In the genomic region with DNA sequence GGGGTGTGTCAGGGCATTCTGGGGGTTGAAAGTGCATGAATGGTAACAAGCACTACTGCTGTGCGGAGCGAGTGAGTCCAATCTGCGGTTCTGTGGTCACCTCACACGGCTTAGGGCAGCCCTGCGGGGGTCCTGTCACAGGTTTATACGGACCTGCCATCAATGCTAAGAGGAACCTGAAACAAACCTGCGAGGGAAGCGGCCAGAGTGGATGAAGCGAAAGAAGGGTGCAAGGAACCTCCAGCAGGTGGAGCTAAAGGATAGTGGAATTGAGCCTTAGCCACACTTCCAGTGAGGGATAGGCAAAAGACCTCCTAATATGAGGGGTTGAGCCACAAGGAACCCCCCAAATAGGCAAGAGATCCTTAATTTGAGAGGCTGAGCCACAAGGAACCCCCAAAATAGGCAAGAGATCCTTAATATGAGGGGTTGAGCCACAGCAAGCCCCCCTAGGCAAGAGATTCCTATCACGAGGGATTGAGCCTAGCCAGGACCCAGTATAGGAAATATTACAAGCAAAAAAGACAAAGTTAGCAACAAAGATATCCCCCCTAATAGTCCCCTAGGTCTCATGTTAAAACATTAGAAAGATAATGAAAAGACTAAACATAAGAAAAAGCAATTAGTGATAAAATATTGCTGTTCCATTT, we compare ENCODE assay signal across 8 cellular contexts. TPM values are rescaled to one million over a fixed set of nuclear protein-coding genes. Genes with fewer than 3 reads are reported as not detected.
DNase-seq lines count a peak whose midpoint lies in the region; ATAC-seq and TF ChIP-seq lines count a peak whose summit lies in the region.

No MANE protein-coding gene starts in this region.

- no peak overlapping the region for H3K4me3 ChIP-seq in NB4 (ENCODE audit: low read depth, low read length)
- H3K4me3 ChIP-seq in right atrium auricular region: no peak overlapping the region
- no peak overlapping the region for H3K4me3 ChIP-seq in skeletal muscle satellite cell (ENCODE audit: low read length)

- H3K4me1 ChIP-seq in right atrium auricular region (no peaks in the 10 kb centered on the region), skeletal muscle satellite cell (ENCODE audit: control insufficient read depth, insufficient read depth, low read length) (no peaks in the 10 kb centered on the region)

- H3K27me3 ChIP-seq in right atrium auricular region (no peaks in the 10 kb centered on the region), skeletal muscle satellite cell (ENCODE audit: control insufficient read depth, insufficient read depth, low read length) (peaks cover 11% of the 10 kb centered on the region)

- no peak for TF ChIP-seq POLR2A in NB4 (IDR thresholded peaks at IDR 0.05; ENCODE audit: extremely low read depth, insufficient read length)

- no peaks in the 10 kb centered on the region for H3K9me3 ChIP-seq in right atrium auricular region
- H3K9me3 ChIP-seq in skeletal muscle satellite cell (replicated peaks; ENCODE audit: low read length): no peaks in the 10 kb centered on the region

- H3K36me3 ChIP-seq in right atrium auricular region: no peaks in the 10 kb centered on the region
- no peaks in the 10 kb centered on the region for H3K36me3 ChIP-seq in skeletal muscle satellite cell (ENCODE audit: insufficient read depth, low read length)

- ATAC-seq in GM18502 (IDR thresholded peaks at IDR 0.05; ENCODE audit: poor library complexity, unreplicated experiment): no peak
- ATAC-seq in GM18858 (IDR thresholded peaks at IDR 0.05; ENCODE audit: unreplicated experiment): no peak

- TF ChIP-seq CTCF in NB4 (IDR thresholded peaks at IDR 0.05; ENCODE audit: low read depth, low read length) (peak; percentile 77), right atrium auricular region (IDR thresholded peaks at IDR 0.05) (peak; percentile 59 to 79)

- DNase-seq in GF-D8 (lab: John Stamatoyannopoulos, UW) (peak; percentile 14), NB4 (ENCODE audit: low read depth) (peak; percentile 73), T-helper 1 cell (peak; percentile 9 to 60 (median 42)), amniotic stem cell (lab: John Stamatoyannopoulos, UW) (peak; percentile 13), right atrium auricular region (ENCODE audit: low spot score) (peak; percentile 62)

- H3K27ac ChIP-seq in right atrium auricular region: no peak overlapping the region

- H3K4me2 ChIP-seq in skeletal muscle satellite cell (ENCODE audit: low read length): peak overlapping the region; percentile 58

- no peak overlapping the region for H3K9ac ChIP-seq in skeletal muscle satellite cell (ENCODE audit: low read depth, low read length)

RNA-seq across cellular contexts. Expression of gene ZNF69, which starts 6.3 kb away (rescaled TPM):
- 1 to 10 TPM; 4.2 to 6.3 TPM for total RNA-seq in right atrium auricular region
- total RNA-seq in skeletal muscle satellite cell (2012; rRNA removed): 0.87 and 2.0 TPM in 2 replicates

RNA-seq across cellular contexts. Expression of gene ZNF439, which starts 32.8 kb away (rescaled TPM):
- 1 to 10 TPM; 2.6 to 4.6 TPM for total RNA-seq in right atrium auricular region
- total RNA-seq in skeletal muscle satellite cell (2012; rRNA removed): 0.66 and 2.0 TPM in 2 replicates

RNA-seq across cellular contexts. Expression of gene ZNF700, which starts 43.6 kb away (rescaled TPM):
- total RNA-seq in right atrium auricular region: 1 to 10 TPM; 4.4 to 5.2 TPM
- total RNA-seq in skeletal muscle satellite cell (2012; rRNA removed): 7.1 and 7.9 TPM in 2 replicates

Comparison
In these comparisons a context has a peak if more than half of its experiments do, and no peak if none do; other contexts are left out.
1. DNase-seq: peak in every context shown above with its lines; median percentile 73 in NB4; 62 in right atrium auricular region; 42 in T-helper 1 cell; 14 in GF-D8; 13 in amniotic stem cell.